Comparison of ENCODE assay signal across 1 cellular context in genomic region chr7:149125864-149126661, GRCh38.
A peak's percentile ranks its signal among the peaks of the same experiment; 100 is the strongest.
TF ChIP-seq lines count a peak whose summit lies in the region.

TSS of gene ZNF425 (minus strand) at chr7:149126324. CDS start at chr7:149126213, 111 bp downstream.

TF ChIP-seq in GM12878, 131 proteins besides CTCF, POLR2A, EP300 and RAD21 (continued from another document and continues in another):
- TF ChIP-seq E4F1 (IDR thresholded peaks at IDR 0.05; ENCODE audit: borderline replicate concordance, partially characterized antibody) (peak; percentile 50), PAX5 (IDR thresholded peaks at IDR 0.05; ENCODE audit: borderline replicate concordance, low read depth, low read length) (no peak; the same call in 1 of the 2 replicates), KLF5 (IDR thresholded peaks at IDR 0.05; ENCODE audit: partially characterized antibody) (peak; percentile 44), HDAC2 (IDR thresholded peaks at IDR 0.05) (no peak), HDAC6 (IDR thresholded peaks at IDR 0.05; ENCODE audit: unreplicated experiment) (no peak), SUZ12 (IDR thresholded peaks at IDR 0.05; ENCODE audit: unreplicated experiment) (no peak), GABPA (IDR thresholded peaks at IDR 0.05; ENCODE audit: low read depth) (peak; percentile 78), MYB (IDR thresholded peaks at IDR 0.05; ENCODE audit: borderline replicate concordance, low read depth, low read length) (no peak), EED (IDR thresholded peaks at IDR 0.05; ENCODE audit: low read depth) (no peak), IKZF1 (conservative IDR thresholded peaks at IDR 0.05) (peak; percentile 78), JUND (IDR thresholded peaks at IDR 0.05; ENCODE audit: low read depth, low read length) (no peak), TCF3 (IDR thresholded peaks at IDR 0.05; ENCODE audit: borderline replicate concordance, insufficient read depth, low read depth, low read length) (peak; percentile 66), CEBPB (IDR thresholded peaks at IDR 0.05; ENCODE audit: borderline replicate concordance in 1 of 2, low read depth in 2 of 2, low read length in 2 of 2) (no peak), SIX5 (IDR thresholded peaks at IDR 0.05; ENCODE audit: low read depth, low read length, severe bottlenecking) (peak; percentile 34), RELA (IDR thresholded peaks at IDR 0.05; ENCODE audit: borderline replicate concordance, partially characterized antibody) (peak; percentile 66), NFIC (IDR thresholded peaks at IDR 0.05; ENCODE audit: low read depth, low read length) (no peak), SIN3A (IDR thresholded peaks at IDR 0.05; ENCODE audit: low read depth, low read length) (no peak; the same call in 1 of the 2 replicates), HCFC1 (IDR thresholded peaks at IDR 0.05; ENCODE audit: low read length) (peak; percentile 66), CHD4 (IDR thresholded peaks at IDR 0.05) (no peak), SKIL (IDR thresholded peaks at IDR 0.05; ENCODE audit: low read depth, poor library complexity, severe bottlenecking) (peak; percentile 25), REST (IDR thresholded peaks at IDR 0.05; ENCODE audit: low read depth, low read length) (no peak), USF1 (IDR thresholded peaks at IDR 0.05; ENCODE audit: borderline replicate concordance, extremely low read length, insufficient read depth, low read depth, low read length) (no peak), BRCA1 (IDR thresholded peaks at IDR 0.05; ENCODE audit: low read depth, low read length) (no peak), BMI1 (IDR thresholded peaks at IDR 0.05; ENCODE audit: borderline replicate concordance) (no peak), PRDM15 (CRISPR knock-in tag; IDR thresholded peaks at IDR 0.05) (no peak), E2F4 (IDR thresholded peaks at IDR 0.05; ENCODE audit: low read depth, low read length) (peak; percentile 60; the same call in 1 of the 2 replicates), NR2C2 (IDR thresholded peaks at IDR 0.05; ENCODE audit: borderline replicate concordance, control insufficient read depth, insufficient read length, low read depth) (no peak), ASH2L (IDR thresholded peaks at IDR 0.05; ENCODE audit: borderline replicate concordance, low read depth) (no peak), CREB1 (IDR thresholded peaks at IDR 0.05; ENCODE audit: low read depth) (peak; percentile 41; the same call in 1 of the 2 replicates), MAX (IDR thresholded peaks at IDR 0.05; ENCODE audit: low read depth, low read length) (peak; percentile 77), ZNF592 (IDR thresholded peaks at IDR 0.05) (0 out of 2 replicates have a peak, but pooled peaks have one; percentile 65), SRF (IDR thresholded peaks at IDR 0.05; ENCODE audit: low read depth in 2 of 2, low read length in 2 of 2) (0 out of 4 replicates have a peak, but pooled peaks of 1 of the 2 experiments have one; percentile 47), BCL11A (IDR thresholded peaks at IDR 0.05; ENCODE audit: low read depth, low read length) (0 out of 2 replicates have a peak, but pooled peaks have one; percentile 22), ESRRA (IDR thresholded peaks at IDR 0.05; ENCODE audit: low read length) (peak; percentile 80; the same call in 1 of the 2 replicates), KDM1A (IDR thresholded peaks at IDR 0.05; ENCODE audit: borderline replicate concordance) (no peak), ZNF384 (IDR thresholded peaks at IDR 0.05; ENCODE audit: borderline replicate concordance, low read depth, low read length) (0 out of 2 replicates have a peak, but pooled peaks have one; percentile 19), IKZF2 (IDR thresholded peaks at IDR 0.05) (peak in 1 of 2 experiments; percentile 15; a peak in 1 of 4 replicates), SMC3 (IDR thresholded peaks at IDR 0.05; ENCODE audit: borderline replicate concordance, low read length) (peak; percentile 30; the same call in 1 of the 2 replicates), PML (IDR thresholded peaks at IDR 0.05; ENCODE audit: low read length) (peak; percentile 92), BCL3 (IDR thresholded peaks at IDR 0.05; ENCODE audit: borderline replicate concordance, insufficient read depth, low read depth, low read length, poor library complexity, severe bottlenecking) (peak; percentile 34), MXI1 (IDR thresholded peaks at IDR 0.05; ENCODE audit: low read depth, low read length) (peak; percentile 70)
